ENCODE assay signal across 1 cellular context in genomic region chr21:37082856-37083611, GRCh38.
TF ChIP-seq lines count a peak whose summit lies in the region.

No MANE protein-coding gene starts in this region.

TF ChIP-seq in K562, 482 proteins besides CTCF, POLR2A, EP300 and RAD21 (continued from another document):
- TF ChIP-seq HMBOX1 (IDR thresholded peaks at IDR 0.05), result peak; percentile 36; the same call in 1 of the 2 replicates
- TF ChIP-seq PKNOX1 (IDR thresholded peaks at IDR 0.05), result peak; percentile 64
- no peak for TF ChIP-seq TAL1 (IDR thresholded peaks at IDR 0.05)
- TF ChIP-seq IRF9 (tag; IDR thresholded peaks at IDR 0.05), result peak; percentile 76
